In genomic region chr1:233459470-233459945, GRCh38 we compare ENCODE assay signal across 12 cellular contexts.
DNase-seq lines count a peak whose midpoint lies in the region; ATAC-seq lines count a peak whose summit lies in the region.
"Had no signal": no experiment of that assay in that cellular context is flagged by ENCODE, and none has a peak within 500 bp of the region (broad histone marks: within the 10 kb centered on the region; RNA-seq: fewer than 3 reads in every experiment).

No MANE protein-coding gene starts in this region.

- peak; percentile 63 for ATAC-seq in GM18907 (IDR thresholded peaks at IDR 0.05; ENCODE audit: unreplicated experiment)
- peak; percentile 72 for ATAC-seq in GM21529 (IDR thresholded peaks at IDR 0.05; ENCODE audit: unreplicated experiment)
- ATAC-seq in HG02981 (IDR thresholded peaks at IDR 0.05; ENCODE audit: unreplicated experiment): peak; percentile 62

- DNase-seq in kidney tubule cell (ENCODE audit: low spot score): peak; percentile 2
- no peak for DNase-seq in NCI-H2196 (lab: John Stamatoyannopoulos, UW; ENCODE audit: unreplicated experiment)
- DNase-seq in effector CD8-positive, alpha-beta T cell (lab: John Stamatoyannopoulos, UW): no peak
- DNase-seq in SW480 (ENCODE audit: low spot score): no peak
- DNase-seq: C1 segment of cervical spinal cord, DMS53, head of caudate nucleus, NCI-H1105 treated with DMSO at 0.1 percent for 48 hours, NCI-H226 had no signal
